Comparison of ENCODE assay signal across 16 cellular contexts in the genomic region with DNA sequence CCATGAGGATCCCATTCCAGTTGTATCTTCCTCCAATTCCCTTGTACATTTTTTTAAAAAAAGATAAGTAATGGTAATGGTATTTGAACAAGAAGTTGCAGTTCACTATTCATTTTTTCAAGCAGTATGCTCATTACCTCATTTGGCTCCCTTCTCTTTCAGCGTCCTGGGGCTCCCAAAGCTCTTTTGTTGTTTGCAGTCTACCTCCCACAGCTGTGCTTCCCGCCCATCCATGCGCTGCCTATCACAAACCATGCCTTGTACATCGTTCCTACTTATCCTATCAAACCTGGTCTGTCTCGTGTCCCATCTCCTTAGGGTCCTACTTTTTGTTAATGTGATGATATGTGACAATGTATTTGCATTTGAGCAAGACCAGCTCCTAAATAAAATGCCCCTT. TPM values are rescaled to one million over a fixed set of nuclear protein-coding genes. Genes with fewer than 3 reads are reported as not detected.
DNase-seq lines count a peak whose midpoint lies in the region; ATAC-seq and TF ChIP-seq lines count a peak whose summit lies in the region.
"Had no signal": no experiment of that assay in that cellular context is flagged by ENCODE, and none has a peak within 500 bp of the region (broad histone marks: within the 10 kb centered on the region; RNA-seq: fewer than 3 reads in every experiment).

No MANE protein-coding gene starts in this region.

- no peaks in the 10 kb centered on the region for H3K9me3 ChIP-seq in neural progenitor cell (ENCODE audit: low read depth)

- no peaks in the 10 kb centered on the region for H3K36me3 ChIP-seq in neural progenitor cell

- H2AFZ ChIP-seq in neural progenitor cell (replicated peaks), result no peak overlapping the region
- H2AFZ ChIP-seq: GM23248 had no signal

- TF ChIP-seq CTCF in neural progenitor cell (IDR thresholded peaks at IDR 0.05), result no peak

- ATAC-seq in activated CD4-positive, CD25-positive, alpha-beta regulatory T cell treated with anti-CD3 and anti-CD28 coated beads, Interleukin-2, amount 50 U/mL, for 24 hours, result no peak
- ATAC-seq in activated CD8-positive, alpha-beta memory T cell treated with anti-CD3 and anti-CD28 coated beads, Interleukin-2, amount 10 ng/mL, durations not matched to agents 7 days and 5 days, result no peak
- ATAC-seq: HCT116 had no signal

- H3K27me3 ChIP-seq in neural progenitor cell, result no peaks in the 10 kb centered on the region

- H3K4me1 ChIP-seq in neural progenitor cell, result peaks cover 9% of the 10 kb centered on the region

- H3K27ac ChIP-seq in neural progenitor cell, result no peak overlapping the region
- H3K27ac ChIP-seq: GM23248 had no signal

- H4K20me1 ChIP-seq in neural progenitor cell (ENCODE audit: low read depth), result no peaks in the 10 kb centered on the region

- H3K36me3 Mint-ChIP-seq in neural progenitor cell, result no peaks in the 10 kb centered on the region
- no peaks in the 10 kb centered on the region for H3K36me3 Mint-ChIP-seq in activated CD8-positive, alpha-beta memory T cell treated with anti-CD3 and anti-CD28 coated beads, Interleukin-2, amount 10 ng/mL, durations not matched to agents 7 days and 5 days
- H3K36me3 Mint-ChIP-seq: CD4-positive, alpha-beta memory T cell had no signal

- no peak overlapping the region for H3K4me2 ChIP-seq in neural progenitor cell

- no peak overlapping the region for H3K27ac Mint-ChIP-seq in neural progenitor cell
- no peak overlapping the region for H3K27ac Mint-ChIP-seq in activated CD8-positive, alpha-beta memory T cell treated with anti-CD3 and anti-CD28 coated beads, Interleukin-2, amount 10 ng/mL, durations not matched to agents 7 days and 5 days
- H3K27ac Mint-ChIP-seq: CD4-positive, alpha-beta memory T cell; H9 had no signal

- peaks cover 4% of the 10 kb centered on the region for H3K27me3 Mint-ChIP-seq in neural progenitor cell (ENCODE audit: insufficient read depth, low read depth)
- peaks cover 18% of the 10 kb centered on the region for H3K27me3 Mint-ChIP-seq in activated CD8-positive, alpha-beta memory T cell treated with anti-CD3 and anti-CD28 coated beads, Interleukin-2, amount 10 ng/mL, durations not matched to agents 7 days and 5 days

- no peak overlapping the region for H3K4me3 ChIP-seq in neural progenitor cell
- H3K4me3 ChIP-seq: GM23248 had no signal

- H3K4me1 Mint-ChIP-seq in neural progenitor cell, result peaks cover 4% of the 10 kb centered on the region
- no peaks in the 10 kb centered on the region for H3K4me1 Mint-ChIP-seq in activated CD8-positive, alpha-beta memory T cell treated with anti-CD3 and anti-CD28 coated beads, Interleukin-2, amount 10 ng/mL, durations not matched to agents 7 days and 5 days
- H3K4me1 Mint-ChIP-seq: CD4-positive, alpha-beta memory T cell had no signal

- H3K4me3 Mint-ChIP-seq in neural progenitor cell, result no peak overlapping the region
- H3K4me3 Mint-ChIP-seq in activated CD8-positive, alpha-beta memory T cell treated with anti-CD3 and anti-CD28 coated beads, Interleukin-2, amount 10 ng/mL, durations not matched to agents 7 days and 5 days, result no peak overlapping the region
- H3K4me3 Mint-ChIP-seq: CD4-positive, alpha-beta memory T cell; H9 had no signal

- H3F3A ChIP-seq in neural progenitor cell (ENCODE audit: low read depth), result no peaks in the 10 kb centered on the region

- H3K9ac ChIP-seq in neural progenitor cell, result no peak overlapping the region
- H3K9ac ChIP-seq: GM23248 had no signal

- H3K79me2 ChIP-seq in neural progenitor cell (ENCODE audit: low read depth), result no peaks in the 10 kb centered on the region

- H3K9me3 Mint-ChIP-seq in neural progenitor cell, result no peaks in the 10 kb centered on the region
- no peaks in the 10 kb centered on the region for H3K9me3 Mint-ChIP-seq in activated CD8-positive, alpha-beta memory T cell treated with anti-CD3 and anti-CD28 coated beads, Interleukin-2, amount 10 ng/mL, durations not matched to agents 7 days and 5 days (ENCODE audit: low read depth)
- H3K9me3 Mint-ChIP-seq: CD4-positive, alpha-beta memory T cell; H9 had no signal

- CTCF ChIA-PET in activated CD8-positive, alpha-beta memory T cell treated with anti-CD3 and anti-CD28 coated beads, Interleukin-2, amount 10 ng/mL, durations not matched to agents 7 days and 5 days (lab: Charles Lee), result no interaction called here

- DNase-seq in NCI-H69 (lab: John Stamatoyannopoulos, UW) (peak; percentile 35), astrocyte of the hippocampus (ENCODE audit: low read depth, low spot score) (peak; percentile 42), neural progenitor cell (ENCODE audit: low spot score) (peak; percentile 11), NCI-H446 (lab: John Stamatoyannopoulos, UW) (no peak)
- no peak for DNase-seq in activated CD8-positive, alpha-beta memory T cell treated with anti-CD3 and anti-CD28 coated beads, Interleukin-2, amount 10 ng/mL, durations not matched to agents 7 days and 5 days
- DNase-seq: C1 segment of cervical spinal cord; Calu3; CD4-positive, alpha-beta memory T cell; COR-L47; DMS53; DMS79 treated with DMSO at 0.1 percent for 48 hours; GF-D8; GM23248; H9 had no signal

RNA-seq across cellular contexts. Expression of a gene that starts 59.6 kb away (rescaled TPM):
- total RNA-seq in neural progenitor cell (ENCODE audit: low replicate concordance), result 1.7 and 2.3 TPM in 2 replicates
- under 1 TPM; 0.15 to 0.26 TPM for total RNA-seq in activated CD8-positive, alpha-beta memory T cell treated with anti-CD3 and anti-CD28 coated beads, Interleukin-2, amount 10 ng/mL, durations not matched to agents 7 days and 5 days

Comparison
In these comparisons a context has a peak if more than half of its experiments do, and no peak if none do; other contexts are left out.
1. DNase-seq: peak in NCI-H69 (single experiment), astrocyte of the hippocampus (single experiment) and neural progenitor cell (single experiment); none in activated CD8-positive, alpha-beta memory T cell treated with anti-CD3 and anti-CD28 coated beads, Interleukin-2, amount 10 ng/mL, durations not matched to agents 7 days and 5 days (single experiment) and NCI-H446 (0 of 2).